Comparison of ENCODE assay signal across 2 cellular contexts in genomic region chr11:67427364-67427859, GRCh38.
TF ChIP-seq lines count a peak whose summit lies in the region.

No MANE protein-coding gene starts in this region.

TF ChIP-seq in GM12878, 131 proteins besides CTCF, POLR2A, EP300 and RAD21:
- peak; percentile 69; the same call in 1 of the 2 replicates for TF ChIP-seq MLLT1 (IDR thresholded peaks at IDR 0.05)
TF ChIP-seq in GM12878: peak in this region for 1; not testable (repeated sequence) for 130.

TF ChIP-seq in liver, 16 proteins besides CTCF, POLR2A, EP300 and RAD21:
- TF ChIP-seq HNF4G (IDR thresholded peaks at IDR 0.05) = peak; percentile 4
- TF ChIP-seq RXRA (IDR thresholded peaks at IDR 0.05) = peak; percentile 72 to 82
- TF ChIP-seq SP1 (IDR thresholded peaks at IDR 0.05) = peak; percentile 62
- TF ChIP-seq HNF4A (conservative IDR thresholded peaks at IDR 0.05) = peak; percentile 38 to 51
TF ChIP-seq in liver: peak in this region for 4; not testable (repeated sequence) for 12.
